1 cellular context compared by ENCODE assay signal in genomic region chr1:3741566-3742438, GRCh38.
TF ChIP-seq lines count a peak whose summit lies in the region.

No MANE protein-coding gene starts in this region.

TF ChIP-seq in IMR-90, 13 proteins besides CTCF, POLR2A, EP300 and RAD21:
- no peak for TF ChIP-seq MAFK (IDR thresholded peaks at IDR 0.05; ENCODE audit: low read depth, low read length)
- no peak for TF ChIP-seq RFX5 (IDR thresholded peaks at IDR 0.05; ENCODE audit: low read depth, low read length)
- no peak for TF ChIP-seq MXI1 (IDR thresholded peaks at IDR 0.05; ENCODE audit: borderline replicate concordance, low read depth, low read length)
- no peak for TF ChIP-seq MAZ (IDR thresholded peaks at IDR 0.05; ENCODE audit: borderline replicate concordance, low read depth, low read length)
- no peak for TF ChIP-seq BHLHE40 (IDR thresholded peaks at IDR 0.05; ENCODE audit: low read depth, low read length)
- no peak for TF ChIP-seq NFE2L2 (IDR thresholded peaks at IDR 0.05; ENCODE audit: low read depth, low read length)
- no peak for TF ChIP-seq USF2 (IDR thresholded peaks at IDR 0.05; ENCODE audit: low read depth, low read length)
- no peak for TF ChIP-seq FOS (IDR thresholded peaks at IDR 0.05; ENCODE audit: low read depth, low read length)
- no peak for TF ChIP-seq RCOR1 (IDR thresholded peaks at IDR 0.05; ENCODE audit: insufficient replicate concordance, low read length)
- no peak for TF ChIP-seq ELK1 (IDR thresholded peaks at IDR 0.05; ENCODE audit: borderline replicate concordance, low read depth, low read length)
- no peak for TF ChIP-seq CEBPB (IDR thresholded peaks at IDR 0.05; ENCODE audit: low read depth, low read length)
- no peak for TF ChIP-seq SMC3 (IDR thresholded peaks at IDR 0.05; ENCODE audit: low read depth, low read length)
